12 cellular contexts compared by ENCODE assay signal in genomic region chr10:121188005-121188404, GRCh38.
A peak's percentile ranks its signal among the peaks of the same experiment; 100 is the strongest.
DNase-seq lines count a peak whose midpoint lies in the region; ATAC-seq and TF ChIP-seq lines count a peak whose summit lies in the region.
"Had no signal": no experiment of that assay in that cellular context is flagged by ENCODE, and none has a peak within 500 bp of the region (broad histone marks: within the 10 kb centered on the region; RNA-seq: fewer than 3 reads in every experiment).

No MANE protein-coding gene starts in this region.

- WGBS in liver = 48% methylated on average over 6 of the region's 6 CpGs

- H3K4me3 ChIP-seq in liver (ENCODE audit: low read depth in 1 of 3, low read length in 3 of 3) = no peak overlapping the region

- no peaks in the 10 kb centered on the region for H3K4me1 ChIP-seq in liver (ENCODE audit: control insufficient read depth in 4 of 4, insufficient read depth in 4 of 4, low read length in 3 of 4)

- no peak for ATAC-seq in stimulated activated naive CD8-positive, alpha-beta T cell treated with anti-CD3 and anti-CD28 coated beads, Interleukin-15, Interleukin-2, amounts not matched to agents 100 U/mL and 50 U/mL, for 24 hours
- ATAC-seq in HG03135 (IDR thresholded peaks at IDR 0.05; ENCODE audit: unreplicated experiment) = no peak
- ATAC-seq in activated CD4-positive, CD25-positive, alpha-beta regulatory T cell treated with anti-CD3 and anti-CD28 coated beads, Interleukin-2, amount 50 U/mL, for 24 hours = no peak

- TF ChIP-seq CTCF in liver (IDR thresholded peaks at IDR 0.05; ENCODE audit: low read depth, low read length, missing input control) = no peak

- TF ChIP-seq RAD21 in liver (IDR thresholded peaks at IDR 0.05) = peak; percentile 52 to 62

- H3K9ac ChIP-seq in liver (ENCODE audit: low read depth in 1 of 2, low read length in 2 of 2) = no peak overlapping the region

- DNase-seq in DMS53 (lab: John Stamatoyannopoulos, UW) (peak; percentile 13), DMS53 treated with DMSO at 0.1 percent for 48 hours (lab: John Stamatoyannopoulos, UW; ENCODE audit: unreplicated experiment) (no peak), caudate nucleus (lab: John Stamatoyannopoulos, UW) (peak in 16 of 61 donors; percentile 9 to 48 (median 18)), stromal cell of bone marrow (ENCODE audit: low read depth) (peak; percentile 27)
- no peak for DNase-seq in stimulated activated naive CD8-positive, alpha-beta T cell treated with anti-CD3 and anti-CD28 coated beads, Interleukin-15, Interleukin-2, amounts not matched to agents 100 U/mL and 50 U/mL, for 24 hours
- DNase-seq: HCEC 1CT, NCI-H446 treated with DMSO at 0.1 percent for 48 hours, occipital lobe, SIG-M5 had no signal

- H3K36me3 ChIP-seq in liver (ENCODE audit: control insufficient read depth in 4 of 4, insufficient read depth in 3 of 4, low read depth in 1 of 4, low read length in 3 of 4) = no peaks in the 10 kb centered on the region

- H3K9me3 ChIP-seq in liver (ENCODE audit: control insufficient read depth in 4 of 4, low read length in 3 of 4) = no peaks in the 10 kb centered on the region

- H3K27me3 ChIP-seq in liver (ENCODE audit: control insufficient read depth in 4 of 4, insufficient read depth in 4 of 4, low read length in 3 of 4) = no peaks in the 10 kb centered on the region

- H3K27ac ChIP-seq in caudate nucleus (ENCODE audit: low read depth, low read length) (peak overlapping the region; percentile 19), liver (ENCODE audit: low read depth in 1 of 2, low read length in 2 of 2) (no peak overlapping the region)

TF ChIP-seq in liver, 16 proteins besides CTCF, POLR2A, EP300 and RAD21:
- TF ChIP-seq HNF4A (conservative IDR thresholded peaks at IDR 0.05) = no peak
- TF ChIP-seq ZBTB33 (IDR thresholded peaks at IDR 0.05) = no peak
- TF ChIP-seq, protein P1, sequence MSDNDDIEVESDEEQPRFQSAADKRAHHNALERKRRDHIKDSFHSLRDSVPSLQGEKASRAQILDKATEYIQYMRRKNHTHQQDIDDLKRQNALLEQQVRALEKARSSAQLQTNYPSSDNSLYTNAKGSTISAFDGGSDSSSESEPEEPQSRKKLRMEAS (IDR thresholded peaks at IDR 0.05) = no peak
- no peak for TF ChIP-seq SP1 (IDR thresholded peaks at IDR 0.05)
- no peak for TF ChIP-seq FOXA2 (IDR thresholded peaks at IDR 0.05)
- TF ChIP-seq, protein P2, sequence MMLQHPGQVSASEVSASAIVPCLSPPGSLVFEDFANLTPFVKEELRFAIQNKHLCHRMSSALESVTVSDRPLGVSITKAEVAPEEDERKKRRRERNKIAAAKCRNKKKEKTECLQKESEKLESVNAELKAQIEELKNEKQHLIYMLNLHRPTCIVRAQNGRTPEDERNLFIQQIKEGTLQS (IDR thresholded peaks at IDR 0.05) = no peak
- no peak for TF ChIP-seq FOXA1 (IDR thresholded peaks at IDR 0.05)
- no peak for TF ChIP-seq YY1 (IDR thresholded peaks at IDR 0.05)
- TF ChIP-seq TAF1 (conservative IDR thresholded peaks at IDR 0.05) = no peak
- no peak for TF ChIP-seq GABPA (IDR thresholded peaks at IDR 0.05 in 1 of 2, conservative IDR thresholded peaks at IDR 0.05 in 1 of 2)
- no peak for TF ChIP-seq EGR1 (IDR thresholded peaks at IDR 0.05; ENCODE audit: low read depth in 2 of 2)
- TF ChIP-seq JUND (IDR thresholded peaks at IDR 0.05) = no peak
- TF ChIP-seq RXRA (IDR thresholded peaks at IDR 0.05) = no peak
- TF ChIP-seq, protein P3, sequence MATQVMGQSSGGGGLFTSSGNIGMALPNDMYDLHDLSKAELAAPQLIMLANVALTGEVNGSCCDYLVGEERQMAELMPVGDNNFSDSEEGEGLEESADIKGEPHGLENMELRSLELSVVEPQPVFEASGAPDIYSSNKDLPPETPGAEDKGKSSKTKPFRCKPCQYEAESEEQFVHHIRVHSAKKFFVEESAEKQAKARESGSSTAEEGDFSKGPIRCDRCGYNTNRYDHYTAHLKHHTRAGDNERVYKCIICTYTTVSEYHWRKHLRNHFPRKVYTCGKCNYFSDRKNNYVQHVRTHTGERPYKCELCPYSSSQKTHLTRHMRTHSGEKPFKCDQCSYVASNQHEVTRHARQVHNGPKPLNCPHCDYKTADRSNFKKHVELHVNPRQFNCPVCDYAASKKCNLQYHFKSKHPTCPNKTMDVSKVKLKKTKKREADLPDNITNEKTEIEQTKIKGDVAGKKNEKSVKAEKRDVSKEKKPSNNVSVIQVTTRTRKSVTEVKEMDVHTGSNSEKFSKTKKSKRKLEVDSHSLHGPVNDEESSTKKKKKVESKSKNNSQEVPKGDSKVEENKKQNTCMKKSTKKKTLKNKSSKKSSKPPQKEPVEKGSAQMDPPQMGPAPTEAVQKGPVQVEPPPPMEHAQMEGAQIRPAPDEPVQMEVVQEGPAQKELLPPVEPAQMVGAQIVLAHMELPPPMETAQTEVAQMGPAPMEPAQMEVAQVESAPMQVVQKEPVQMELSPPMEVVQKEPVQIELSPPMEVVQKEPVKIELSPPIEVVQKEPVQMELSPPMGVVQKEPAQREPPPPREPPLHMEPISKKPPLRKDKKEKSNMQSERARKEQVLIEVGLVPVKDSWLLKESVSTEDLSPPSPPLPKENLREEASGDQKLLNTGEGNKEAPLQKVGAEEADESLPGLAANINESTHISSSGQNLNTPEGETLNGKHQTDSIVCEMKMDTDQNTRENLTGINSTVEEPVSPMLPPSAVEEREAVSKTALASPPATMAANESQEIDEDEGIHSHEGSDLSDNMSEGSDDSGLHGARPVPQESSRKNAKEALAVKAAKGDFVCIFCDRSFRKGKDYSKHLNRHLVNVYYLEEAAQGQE (IDR thresholded peaks at IDR 0.05) = no peak
- no peak for TF ChIP-seq HNF4G (IDR thresholded peaks at IDR 0.05)
TF ChIP-seq in liver: peak in this region for 0.

Comparison
In these comparisons a context has a peak if more than half of its experiments do, and no peak if none do; other contexts are left out.
1. DNase-seq: peak in DMS53 (single experiment) and stromal cell of bone marrow (single experiment); none in DMS53 treated with DMSO at 0.1 percent for 48 hours (single experiment) and stimulated activated naive CD8-positive, alpha-beta T cell treated with anti-CD3 and anti-CD28 coated beads, Interleukin-15, Interleukin-2, amounts not matched to agents 100 U/mL and 50 U/mL, for 24 hours (single experiment).